ENCODE assay signal across 8 cellular contexts in genomic region chr15:48962662-48963523, GRCh38. TPM values are rescaled to one million over a fixed set of nuclear protein-coding genes. Genes with fewer than 3 reads are reported as not detected.
DNase-seq lines count a peak whose midpoint lies in the region; TF ChIP-seq lines count a peak whose summit lies in the region.

No MANE protein-coding gene starts in this region.

- H3K27me3 Mint-ChIP-seq in type B pancreatic cell = peaks cover 42% of the 10 kb centered on the region

- H3K27ac ChIP-seq in ectodermal cell (ENCODE audit: insufficient read depth, low read depth, low read length, poor library complexity, severe bottlenecking) (no peak overlapping the region), mesodermal cell (ENCODE audit: low read depth, low read length, severe bottlenecking) (no peak overlapping the region)

- H3K4me1 Mint-ChIP-seq in type B pancreatic cell (ENCODE audit: unreplicated experiment) = peaks cover 20% of the 10 kb centered on the region

- no peaks in the 10 kb centered on the region for H3K9me3 ChIP-seq in ectodermal cell (ENCODE audit: control insufficient read depth, low read length)
- H3K9me3 ChIP-seq in mesodermal cell (ENCODE audit: control insufficient read depth, low read length) = no peaks in the 10 kb centered on the region

- no peaks in the 10 kb centered on the region for H3K4me1 ChIP-seq in ectodermal cell (ENCODE audit: control insufficient read depth, insufficient read depth, low read length)
- H3K4me1 ChIP-seq in mesodermal cell (ENCODE audit: control insufficient read depth, insufficient read depth, low read length, poor library complexity, severe bottlenecking) = peaks cover 6% of the 10 kb centered on the region

- peaks cover 49% of the 10 kb centered on the region for H3K27me3 ChIP-seq in ectodermal cell (ENCODE audit: control insufficient read depth, insufficient read depth, low read length, poor library complexity, severe bottlenecking)

- DNase-seq in NCI-H510A treated with DMSO at 0.1 percent for 48 hours (lab: John Stamatoyannopoulos, UW) = peak; percentile 34
- no peak for DNase-seq in NCI-H510A (lab: John Stamatoyannopoulos, UW)
- DNase-seq in type B pancreatic cell (ENCODE audit: extremely low spot score, unreplicated experiment) = no peak
- no peak for DNase-seq in KBM-7
- no peak for DNase-seq in NCI-H774 (lab: John Stamatoyannopoulos, UW)

- in situ Hi-C loops in KBM-7 (cut with MboI; ENCODE audit: low pct_unique_long_range_greater_than_20kb, low sequenced_read_pairs) = no loop called here

- H3K4me3 ChIP-seq in ectodermal cell (ENCODE audit: insufficient read depth, low read depth, low read length) = peak overlapping the region; percentile 48
- peak overlapping the region; percentile 51 for H3K4me3 ChIP-seq in mesodermal cell (ENCODE audit: extremely low read depth, insufficient read depth, low read length, poor library complexity, severe bottlenecking)

- no peaks in the 10 kb centered on the region for H3K36me3 ChIP-seq in ectodermal cell (ENCODE audit: control insufficient read depth, insufficient read depth, low read length)
- no peaks in the 10 kb centered on the region for H3K36me3 ChIP-seq in mesodermal cell (ENCODE audit: control insufficient read depth, insufficient read depth, low read length)

- 6 to 7% methylated on average over 53 to 54 of the region's 54 CpGs for WGBS in ectodermal cell, 2 experiments
- 8% methylated on average over 48 to 51 of the region's 54 CpGs for WGBS in mesodermal cell (ENCODE audit: insufficient coverage in 2 of 2), 2 experiments

- peak overlapping the region; percentile 41 for H3K27ac Mint-ChIP-seq in type B pancreatic cell

- H3K36me3 Mint-ChIP-seq in type B pancreatic cell = no peaks in the 10 kb centered on the region

- no peak for TF ChIP-seq CTCF in type B pancreatic cell (conservative IDR thresholded peaks at IDR 0.05)

- no peaks in the 10 kb centered on the region for H3K9me3 Mint-ChIP-seq in type B pancreatic cell

- H3K4me3 Mint-ChIP-seq in type B pancreatic cell = peak overlapping the region; percentile 91

TF ChIP-seq in PFSK-1, 5 proteins besides CTCF, POLR2A, EP300 and RAD21:
- TF ChIP-seq FOXP2 (optimal IDR thresholded peaks at IDR 0.05; ENCODE audit: borderline replicate concordance, extremely low read depth, extremely low read length, insufficient read depth) (peak; percentile 18), POLR2AphosphoS5 (IDR thresholded peaks at IDR 0.05; ENCODE audit: low read depth, low read length) (peak; percentile 87), TAF1 (IDR thresholded peaks at IDR 0.05; ENCODE audit: borderline replicate concordance, insufficient read depth, low read length) (peak; percentile 87), SIN3A (IDR thresholded peaks at IDR 0.05; ENCODE audit: borderline replicate concordance, insufficient read depth, low read length) (no peak)
TF ChIP-seq in PFSK-1: peak in this region for 3.

RNA-seq across cellular contexts. Expression of gene SHC4, which starts 0.8 kb away (rescaled TPM):
- polyA plus RNA-seq in PFSK-1 (2012; ENCODE audit: insufficient read length, low read depth) = 60.7 TPM
- 0.83 TPM for polyA plus RNA-seq in ectodermal cell (2013, experiment 1 of 4)
- polyA plus RNA-seq in ectodermal cell (2013, experiment 2 of 4) = 1.3 TPM
- polyA plus RNA-seq in ectodermal cell (2013, experiment 3 of 4) = 1.2 TPM
- 1.9 TPM for polyA plus RNA-seq in ectodermal cell (2013, experiment 4 of 4)
- 1.4 TPM for polyA plus RNA-seq in mesodermal cell (2013, experiment 1 of 2)
- polyA plus RNA-seq in mesodermal cell (2013, experiment 2 of 2) = 1.0 TPM
- total RNA-seq in type B pancreatic cell (ENCODE audit: low replicate concordance) = 2.1 and 4.5 TPM in 2 replicates
